ENCODE assay signal across 2 cellular contexts in the genomic region with DNA sequence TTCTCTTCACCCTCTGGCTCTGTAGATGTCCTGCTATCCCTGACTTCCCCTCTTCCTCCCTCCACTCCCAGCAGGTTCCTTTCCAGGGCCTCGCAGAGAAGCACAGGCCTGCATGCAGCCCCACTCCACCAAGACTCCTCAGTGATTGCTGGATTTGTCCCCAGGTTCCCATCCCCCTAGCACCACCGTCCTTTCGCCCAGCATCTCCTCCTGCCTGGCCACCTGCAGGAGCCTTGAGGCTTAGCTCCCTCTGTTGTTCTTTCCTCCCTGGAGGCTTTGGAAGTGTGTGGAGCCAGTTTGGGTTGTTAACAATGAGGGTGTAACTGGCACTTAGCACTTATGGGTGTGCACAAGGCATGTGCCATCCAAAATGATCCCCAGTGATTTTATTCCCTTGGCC.
TF ChIP-seq lines count a peak whose summit lies in the region.

No MANE protein-coding gene starts in this region.

TF ChIP-seq in SK-N-SH, 30 proteins besides CTCF, POLR2A, EP300 and RAD21 (continued from another document):
- TF ChIP-seq, protein P1, sequence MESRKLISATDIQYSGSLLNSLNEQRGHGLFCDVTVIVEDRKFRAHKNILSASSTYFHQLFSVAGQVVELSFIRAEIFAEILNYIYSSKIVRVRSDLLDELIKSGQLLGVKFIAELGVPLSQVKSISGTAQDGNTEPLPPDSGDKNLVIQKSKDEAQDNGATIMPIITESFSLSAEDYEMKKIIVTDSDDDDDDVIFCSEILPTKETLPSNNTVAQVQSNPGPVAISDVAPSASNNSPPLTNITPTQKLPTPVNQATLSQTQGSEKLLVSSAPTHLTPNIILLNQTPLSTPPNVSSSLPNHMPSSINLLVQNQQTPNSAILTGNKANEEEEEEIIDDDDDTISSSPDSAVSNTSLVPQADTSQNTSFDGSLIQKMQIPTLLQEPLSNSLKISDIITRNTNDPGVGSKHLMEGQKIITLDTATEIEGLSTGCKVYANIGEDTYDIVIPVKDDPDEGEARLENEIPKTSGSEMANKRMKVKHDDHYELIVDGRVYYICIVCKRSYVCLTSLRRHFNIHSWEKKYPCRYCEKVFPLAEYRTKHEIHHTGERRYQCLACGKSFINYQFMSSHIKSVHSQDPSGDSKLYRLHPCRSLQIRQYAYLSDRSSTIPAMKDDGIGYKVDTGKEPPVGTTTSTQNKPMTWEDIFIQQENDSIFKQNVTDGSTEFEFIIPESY (IDR thresholded peaks at IDR 0.05; ENCODE audit: borderline replicate concordance, low read depth): no peak
- TF ChIP-seq MEF2A (IDR thresholded peaks at IDR 0.05; ENCODE audit: borderline replicate concordance, low read depth) (no peak), FOXM1 (IDR thresholded peaks at IDR 0.05; ENCODE audit: low read depth) (no peak)

TF ChIP-seq in SK-N-SH treated with all-trans-retinoic acid at 6 μM for 48 hours, 23 proteins besides CTCF, POLR2A, EP300 and RAD21 (continued from another document):
- TF ChIP-seq, protein P2, sequence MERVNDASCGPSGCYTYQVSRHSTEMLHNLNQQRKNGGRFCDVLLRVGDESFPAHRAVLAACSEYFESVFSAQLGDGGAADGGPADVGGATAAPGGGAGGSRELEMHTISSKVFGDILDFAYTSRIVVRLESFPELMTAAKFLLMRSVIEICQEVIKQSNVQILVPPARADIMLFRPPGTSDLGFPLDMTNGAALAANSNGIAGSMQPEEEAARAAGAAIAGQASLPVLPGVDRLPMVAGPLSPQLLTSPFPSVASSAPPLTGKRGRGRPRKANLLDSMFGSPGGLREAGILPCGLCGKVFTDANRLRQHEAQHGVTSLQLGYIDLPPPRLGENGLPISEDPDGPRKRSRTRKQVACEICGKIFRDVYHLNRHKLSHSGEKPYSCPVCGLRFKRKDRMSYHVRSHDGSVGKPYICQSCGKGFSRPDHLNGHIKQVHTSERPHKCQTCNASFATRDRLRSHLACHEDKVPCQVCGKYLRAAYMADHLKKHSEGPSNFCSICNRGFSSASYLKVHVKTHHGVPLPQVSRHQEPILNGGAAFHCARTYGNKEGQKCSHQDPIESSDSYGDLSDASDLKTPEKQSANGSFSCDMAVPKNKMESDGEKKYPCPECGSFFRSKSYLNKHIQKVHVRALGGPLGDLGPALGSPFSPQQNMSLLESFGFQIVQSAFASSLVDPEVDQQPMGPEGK (CRISPR knock-in tag; IDR thresholded peaks at IDR 0.05; ENCODE audit: borderline replicate concordance): no peak
- no peak for TF ChIP-seq BACH2 (CRISPR knock-in tag; IDR thresholded peaks at IDR 0.05; ENCODE audit: borderline replicate concordance)
